ENCODE assay signal across 8 cellular contexts in genomic region chr6:52304917-52305316, GRCh38. TPM values are rescaled to one million over a fixed set of nuclear protein-coding genes. Genes with fewer than 3 reads are reported as not detected.
A peak's percentile ranks its signal among the peaks of the same experiment; 100 is the strongest.
DNase-seq lines count a peak whose midpoint lies in the region; ATAC-seq, FAIRE-seq and TF ChIP-seq lines count a peak whose summit lies in the region.

No MANE protein-coding gene starts in this region.

- H3K4me1 ChIP-seq in GM12878 (ENCODE audit: control insufficient read depth, insufficient read depth, low read length) (peaks cover 49% of the 10 kb centered on the region), mucosa of descending colon (ENCODE audit: low read depth) (peaks cover 22% of the 10 kb centered on the region)

- H3K79me2 ChIP-seq in GM12878 (ENCODE audit: control insufficient read depth, insufficient read depth, low read length): no peaks in the 10 kb centered on the region

- peaks cover 3% of the 10 kb centered on the region for H3K9me3 Mint-ChIP-seq in nephron progenitor cell

- BruUV-seq in GM12878 (replicated peaks; lab: Mats Ljungman, UMichigan): no TSS peak

- ATAC-seq in HG03342 (IDR thresholded peaks at IDR 0.05; ENCODE audit: unreplicated experiment): peak; percentile 64
- peak; percentile 74 for ATAC-seq in GM12878
- ATAC-seq in mucosa of descending colon: peak; percentile 65

- peak; percentile 13 for TF ChIP-seq POLR2A in GM19099 (IDR thresholded peaks at IDR 0.05; ENCODE audit: extremely low read depth, insufficient read length, low read depth)
- TF ChIP-seq POLR2A in GM12878 (IDR thresholded peaks at IDR 0.05; ENCODE audit: low read depth, low read length): no peak

- CTCF ChIA-PET in GM12878 (lab: Yijun Ruan, JAX): interaction anchor here (0.7 to 4.5 kb wide), 7 partner anchors 19 to 95 kb away, joined by 3 to 59 read pairs (median 4); partner anchors contain the start of genes MCM3 and PAQR8

- H3K36me3 ChIP-seq in GM12878 (ENCODE audit: control insufficient read depth in 2 of 2, insufficient read depth in 2 of 2, low read length in 1 of 2) (no peaks in the 10 kb centered on the region), mucosa of descending colon (ENCODE audit: low read depth) (no peaks in the 10 kb centered on the region)

- no peak overlapping the region; the same call in 1 of the 2 replicates for H2AFZ ChIP-seq in GM12878 (ENCODE audit: control insufficient read depth, low read depth, low read length)

- WGBS in GM12878 (ENCODE audit: insufficient coverage, insufficient replicate concordance, low lambda C conversion rate, missing lambda C conversion rate): 2% methylated on average over 2 of the region's 2 CpGs

- H3K4me3 ChIP-seq in AG10803 (ENCODE audit: low read length) (no peak overlapping the region), GM12878 (peak overlapping the region; percentile 25; the same call in 1 of the 2 replicates), mucosa of descending colon (no peak overlapping the region)

- H3K27me3 ChIP-seq in GM12878 (replicated peaks in 1 of 2; ENCODE audit: control insufficient read depth in 2 of 2, insufficient read depth in 2 of 2, low read length in 1 of 2): no peaks in the 10 kb centered on the region

- TF ChIP-seq CTCF in AG10803 (conservative IDR thresholded peaks at IDR 0.05; ENCODE audit: low read length): no peak
- TF ChIP-seq CTCF in GM12878 (IDR thresholded peaks at IDR 0.05 in 2 of 3, conservative IDR thresholded peaks at IDR 0.05 in 1 of 3; ENCODE audit: control insufficient read depth in 2 of 3, extremely low read depth in 1 of 3, insufficient read depth in 1 of 3, low read depth in 3 of 3, low read length in 3 of 3): no peak
- no peak for TF ChIP-seq CTCF in mucosa of descending colon (IDR thresholded peaks at IDR 0.05)
- no peak for TF ChIP-seq CTCF in D721Med (IDR thresholded peaks at IDR 0.05; ENCODE audit: insufficient read depth, missing control alignments)
- TF ChIP-seq CTCF in nephron progenitor cell (IDR thresholded peaks at IDR 0.05): no peak

- H4K20me1 ChIP-seq in GM12878 (ENCODE audit: control insufficient read depth, insufficient read depth): no peaks in the 10 kb centered on the region

- peak overlapping the region; percentile 89 for H3K27ac ChIP-seq in GM12878 (ENCODE audit: control insufficient read depth, insufficient read depth)

- 0 out of 2 replicates have a peak, but pooled peaks have one; percentile 1 for TF ChIP-seq RAD21 in GM12878 (IDR thresholded peaks at IDR 0.05; ENCODE audit: insufficient read depth, low read depth, low read length)

- H3K36me3 Mint-ChIP-seq in nephron progenitor cell (ENCODE audit: low read depth): no peaks in the 10 kb centered on the region

- RAD21 ChIA-PET in GM12878 (lab: Charles Lee; ENCODE audit: unreplicated experiment): interaction anchor here (0.8 to 8.9 kb wide), 9 partner anchors 8 to 93 kb away, joined by 3 to 70 read pairs (median 5); partner anchors contain the start of genes MCM3 and PAQR8

- peak in 1 of 2 experiments; percentile 46; a peak in 2 of 4 replicates for TF ChIP-seq EP300 in GM12878 (IDR thresholded peaks at IDR 0.05; ENCODE audit: borderline replicate concordance in 1 of 2, control insufficient read depth in 1 of 2, low read depth in 2 of 2, low read length in 2 of 2)

- DNase-seq in AG10803 (ENCODE audit: low read depth): peak; percentile 60
- no peak for DNase-seq in GM12878 (ENCODE audit: low read depth, low spot score)
- no peak for DNase-seq in mucosa of descending colon
- DNase-seq in D721Med (ENCODE audit: insufficient read length, low spot score): no peak
- no peak for DNase-seq in nephron progenitor cell
- no peak for DNase-seq in NCI-H69 (lab: John Stamatoyannopoulos, UW)

- peak overlapping the region; percentile 60; the same call in 1 of the 2 replicates for H3K9ac ChIP-seq in GM12878 (ENCODE audit: control insufficient read depth, insufficient read depth, low read length)

- H3K4me3 Mint-ChIP-seq in nephron progenitor cell: no peak overlapping the region

- peaks cover 17% of the 10 kb centered on the region for H3K4me1 Mint-ChIP-seq in nephron progenitor cell

- H3K4me2 ChIP-seq in GM12878 (ENCODE audit: control insufficient read depth, insufficient read depth): peak overlapping the region; percentile 73

- POLR2A ChIA-PET in GM12878 (lab: Charles Lee): interaction anchor here (0.6 to 2.4 kb wide), 10 partner anchors 8 to 93 kb away, joined by 3 to 14 read pairs (median 4); partner anchors contain the start of gene MCM3

- no peak overlapping the region for H3K27ac Mint-ChIP-seq in nephron progenitor cell

- FAIRE-seq in GM12878 (lab: Jason Lieb, UNC) (peak; percentile 95), D721Med (lab: Jason Lieb, UNC) (no peak)

- SMC1A ChIA-PET in GM12878 (lab: Charles Lee; ENCODE audit: uncharacterized antibody, unreplicated experiment): interaction anchor here (0.5 to 7.2 kb wide), 13 partner anchors 10 to 193 kb away, joined by 3 to 74 read pairs (median 10); partner anchors contain the start of genes MCM3 and PAQR8

- peaks cover 22% of the 10 kb centered on the region for H3K27me3 Mint-ChIP-seq in nephron progenitor cell (ENCODE audit: low read depth, poor library complexity)

- in situ Hi-C loops in GM12878 (cut with MboI): loop anchor here (5.0 kb wide), 3 partner anchors 47 to 192 kb away; no protein-coding TSS in a partner anchor

- H3K9me3 ChIP-seq in GM12878 (replicated peaks; ENCODE audit: control insufficient read depth, insufficient read depth, low read length) (no peaks in the 10 kb centered on the region), mucosa of descending colon (no peaks in the 10 kb centered on the region)

- intact Hi-C loops in GM12878 (cut with micrococcal nuclease; ENCODE audit: unreplicated experiment) (loop anchor here (1.0 to 2.0 kb wide), 2 partner anchors 9 to 86 kb away; no protein-coding TSS in a partner anchor), mucosa of descending colon (cut with DNase I, micrococcal nuclease) (no loop called here)

TF ChIP-seq in GM12878, 131 proteins besides CTCF, POLR2A, EP300 and RAD21 (continues in another document):
- no peak for TF ChIP-seq BACH1 (IDR thresholded peaks at IDR 0.05; ENCODE audit: borderline replicate concordance)
- TF ChIP-seq SREBF2 (IDR thresholded peaks at IDR 0.05; ENCODE audit: low read length): no peak
- no peak for TF ChIP-seq CBX3 (IDR thresholded peaks at IDR 0.05; ENCODE audit: borderline replicate concordance, low read depth)
- TF ChIP-seq ZNF217 (IDR thresholded peaks at IDR 0.05): no peak
- TF ChIP-seq SIX5 (IDR thresholded peaks at IDR 0.05; ENCODE audit: low read depth, low read length, severe bottlenecking): no peak
- TF ChIP-seq FOXK2 (IDR thresholded peaks at IDR 0.05): no peak
- TF ChIP-seq PBX3 (IDR thresholded peaks at IDR 0.05; ENCODE audit: insufficient replicate concordance, low read depth, low read length): no peak
- TF ChIP-seq RAD51 (IDR thresholded peaks at IDR 0.05): no peak
- no peak for TF ChIP-seq ASH2L (IDR thresholded peaks at IDR 0.05; ENCODE audit: borderline replicate concordance, low read depth)

RNA-seq across cellular contexts. Expression of gene MCM3, which starts 20.4 kb away (rescaled TPM):
- 215 and 230 TPM in 2 replicates for total RNA-seq in GM12878 (2013; cell fraction: nucleolus; rRNA removed)
- total RNA-seq in GM12878 (2014; rRNA removed) (209 and 224 TPM in 2 replicates), GM12878 (2014; rRNA removed; fragmentation: Illumina TruSeq; extraction: Trizol) (214 and 231 TPM in 2 replicates), GM12878 (2021) (185 and 191 TPM in 2 replicates), mucosa of descending colon (10 to 100 TPM; 32.1 to 43.6 (median 36.7) TPM)
- polyA plus RNA-seq in GM12878 (2011; ENCODE audit: low read depth): 72.1 TPM
- polyA plus RNA-seq in GM12878 (2011; rRNA removed) (208 and 265 TPM in 2 replicates), GM12878 (2014; fragmentation: Illumina TruSeq; extraction: Trizol) (232 TPM in 2 replicates), GM12878 (2014; fragmentation: Nextera tagmentation; extraction: Ambion mirVana) (10 to 100 TPM; 74.1 to 96.3 TPM), GM12878 (2014; rRNA removed) (195 and 202 TPM in 2 replicates), GM12878 (2016; fragmentation: Nextera tagmentation; extraction: Ambion mirVana) (100 to 1,000 TPM; 220 to 227 TPM)
- 235 and 264 TPM in 2 replicates for polyA plus RNA-seq in GM12878 (2011; cell fraction: cytosol; rRNA removed)
- polyA plus RNA-seq in GM12878 (2011; cell fraction: nucleus; rRNA removed): 373 and 400 TPM in 2 replicates
- 83.8 and 87.9 TPM in 2 replicates for polyA plus RNA-seq in GM12878 (2012)
- 363 and 370 TPM in 2 replicates for polyA minus RNA-seq in GM12878 (2011; rRNA and poly(A)+ RNA removed)
- polyA minus RNA-seq in GM12878 (2011; cell fraction: cytosol; rRNA and poly(A)+ RNA removed): 110 and 126 TPM in 2 replicates
- 182 and 265 TPM in 2 replicates for polyA minus RNA-seq in GM12878 (2011; cell fraction: nucleus; rRNA and poly(A)+ RNA removed)

RNA-seq across cellular contexts. Expression of gene PAQR8, which starts 57.0 kb away (rescaled TPM):
- 33.5 and 35.7 TPM in 2 replicates for total RNA-seq in GM12878 (2013; cell fraction: nucleolus; rRNA removed)
- total RNA-seq in GM12878 (2014; rRNA removed) (13.5 and 16.2 TPM in 2 replicates), GM12878 (2014; rRNA removed; fragmentation: Illumina TruSeq; extraction: Trizol) (11.8 and 12.9 TPM in 2 replicates), GM12878 (2021) (20.0 and 22.8 TPM in 2 replicates), mucosa of descending colon (100 to 1,000 TPM in 1 of 3 donors, 10 to 100 TPM in 2; 70.6 to 184 (median 81.4) TPM)
- 2.6 TPM for polyA plus RNA-seq in GM12878 (2011; ENCODE audit: low read depth)
- polyA plus RNA-seq in GM12878 (2011; rRNA removed) (21.7 and 22.4 TPM in 2 replicates), GM12878 (2014; fragmentation: Illumina TruSeq; extraction: Trizol) (14.5 and 16.2 TPM in 2 replicates), GM12878 (2014; fragmentation: Nextera tagmentation; extraction: Ambion mirVana) (1 to 10 TPM; 3.9 to 4.7 TPM), GM12878 (2014; rRNA removed) (11.6 and 14.6 TPM in 2 replicates), GM12878 (2016; fragmentation: Nextera tagmentation; extraction: Ambion mirVana) (10 to 100 TPM; 19.6 to 20.2 TPM)
- 19.5 and 20.7 TPM in 2 replicates for polyA plus RNA-seq in GM12878 (2011; cell fraction: cytosol; rRNA removed)
- 12.5 and 13.5 TPM in 2 replicates for polyA plus RNA-seq in GM12878 (2011; cell fraction: nucleus; rRNA removed)
- 3.7 and 8.8 TPM in 2 replicates for polyA plus RNA-seq in GM12878 (2012)
- 29.6 and 30.2 TPM in 2 replicates for polyA minus RNA-seq in GM12878 (2011; rRNA and poly(A)+ RNA removed)
- 8.7 and 11.2 TPM in 2 replicates for polyA minus RNA-seq in GM12878 (2011; cell fraction: cytosol; rRNA and poly(A)+ RNA removed)
- 8.7 and 13.9 TPM in 2 replicates for polyA minus RNA-seq in GM12878 (2011; cell fraction: nucleus; rRNA and poly(A)+ RNA removed)

Comparison
In these comparisons a context has a peak if more than half of its experiments do, and no peak if none do; other contexts are left out.
1. RNA of gene MCM3, which starts 20.4 kb away (total RNA-seq): 185 to 231 TPM in GM12878; 32.1 to 43.6 TPM in mucosa of descending colon; every median in the first group is over 4 times any median in the second.
2. Peak in every context shown above with its lines, with median percentiles within 50 percentile points of each other: ATAC-seq.